Comparison of ENCODE assay signal across 12 cellular contexts in genomic region chr1:53046930-53047329, GRCh38. TPM values are rescaled to one million over a fixed set of nuclear protein-coding genes. Genes with fewer than 3 reads are reported as not detected.
A peak's percentile ranks its signal among the peaks of the same experiment; 100 is the strongest.
DNase-seq lines count a peak whose midpoint lies in the region; ATAC-seq lines count a peak whose summit lies in the region.
"Had no signal": no experiment of that assay in that cellular context is flagged by ENCODE, and none has a peak within 500 bp of the region (broad histone marks: within the 10 kb centered on the region; RNA-seq: fewer than 3 reads in every experiment).

No MANE protein-coding gene starts in this region.

- ATAC-seq in left lobe of liver, result peak; percentile 81
- no peak for ATAC-seq in HG03095 (IDR thresholded peaks at IDR 0.05; ENCODE audit: unreplicated experiment)
- ATAC-seq: effector memory CD8-positive, alpha-beta T cell; naive thymus-derived CD4-positive, alpha-beta T cell had no signal

- DNase-seq in EH (ENCODE audit: low read depth) (peak; percentile 82), NCI-H226 (peak; percentile 79), cerebellar cortex (ENCODE audit: low spot score) (peak; percentile 96), left lobe of liver (ENCODE audit: low spot score) (peak; percentile 58), activated T-cell treated with anti-CD3 and anti-CD28 coated beads for 4 hours (no peak), dedifferentiated amniotic fluid mesenchymal stem cell (ENCODE audit: extremely low spot score) (no peak)
- no peak for DNase-seq in activated naive CD4-positive, alpha-beta T cell (lab: John Stamatoyannopoulos, UW)
- DNase-seq: activated gamma-delta T cell; effector memory CD8-positive, alpha-beta T cell; naive thymus-derived CD4-positive, alpha-beta T cell; SHP77 treated with DMSO at 0.1 percent for 48 hours had no signal

RNA-seq across cellular contexts. Expression of gene PODN, which starts 15.1 kb away (rescaled TPM):
- total RNA-seq in left lobe of liver, result 3.0 TPM

Comparison
In these comparisons a context has a peak if more than half of its experiments do, and no peak if none do; other contexts are left out.
1. DNase-seq: peak in EH (single experiment), NCI-H226 (single experiment), cerebellar cortex (single experiment) and left lobe of liver (single experiment); none in activated naive CD4-positive, alpha-beta T cell (0 of 4), activated T-cell treated with anti-CD3 and anti-CD28 coated beads for 4 hours (single experiment) and dedifferentiated amniotic fluid mesenchymal stem cell (single experiment).